In genomic region chr5:107917983-107918382, GRCh38 we compare ENCODE assay signal across 16 cellular contexts.
DNase-seq lines count a peak whose midpoint lies in the region; TF ChIP-seq lines count a peak whose summit lies in the region.
"Had no signal": no experiment of that assay in that cellular context is flagged by ENCODE, and none has a peak within 500 bp of the region (broad histone marks: within the 10 kb centered on the region; RNA-seq: fewer than 3 reads in every experiment).

No MANE protein-coding gene starts in this region.

- no peaks in the 10 kb centered on the region for H3K9me3 ChIP-seq in Karpas-422 (ENCODE audit: low read length)

- no peaks in the 10 kb centered on the region for H3K27me3 ChIP-seq in Karpas-422 (ENCODE audit: low read length)

- no peak overlapping the region for H2AFZ ChIP-seq in Karpas-422 (ENCODE audit: low read length)

- DNase-seq in Daoy (ENCODE audit: low read depth) (peak; percentile 8), NCI-H69 (lab: John Stamatoyannopoulos, UW) (peak; percentile 34), fibroblast of mammary gland (ENCODE audit: low read depth) (peak; percentile 8), head of caudate nucleus (no peak), Karpas-422 (no peak), NCI-H2029 treated with DMSO at 0.1 percent for 48 hours (lab: John Stamatoyannopoulos, UW) (no peak), NCI-H1694 treated with DMSO at 0.1 percent for 48 hours (lab: John Stamatoyannopoulos, UW) (no peak)
- DNase-seq: amniotic stem cell; central memory CD4-positive, alpha-beta T cell; effector CD4-positive, alpha-beta T cell; islet precursor cell; naive thymus-derived CD4-positive, alpha-beta T cell; NCI-H187 treated with DMSO at 0.1 percent for 48 hours; stimulated activated CD4-positive, alpha-beta T cell treated with anti-CD3 and anti-CD28 coated beads, Interleukin-4, amount 100 ng/mL, for 24 hours had no signal

- H3K4me3 ChIP-seq in fibroblast of mammary gland (ENCODE audit: control insufficient read depth, low read depth, low read length) = no peak overlapping the region
- H3K4me3 ChIP-seq in Karpas-422 (ENCODE audit: low read length) = no peak overlapping the region

- no peaks in the 10 kb centered on the region for H3K4me1 ChIP-seq in Karpas-422 (ENCODE audit: low read length)

- H3K9ac ChIP-seq in Karpas-422 (ENCODE audit: low read length) = no peak overlapping the region

- H3K27ac ChIP-seq in 22Rv1 = peak overlapping the region; percentile 21
- H3K27ac ChIP-seq in Karpas-422 (ENCODE audit: low read length) = no peak overlapping the region
- H3K27ac ChIP-seq: RWPE1 had no signal

- no peak overlapping the region for H3K4me2 ChIP-seq in Karpas-422 (ENCODE audit: low read depth, low read length, poor library complexity, severe bottlenecking)

- no peak for TF ChIP-seq CTCF in 22Rv1 (IDR thresholded peaks at IDR 0.05)
- TF ChIP-seq CTCF in fibroblast of mammary gland (conservative IDR thresholded peaks at IDR 0.05; ENCODE audit: control insufficient read depth, insufficient read depth, low read depth, low read length) = no peak

- no peaks in the 10 kb centered on the region for H3K36me3 ChIP-seq in Karpas-422 (ENCODE audit: insufficient read depth, low read length)

- no peaks in the 10 kb centered on the region for H4K20me1 ChIP-seq in Karpas-422 (ENCODE audit: insufficient read depth, low read depth, low read length)

- intact Hi-C loops in head of caudate nucleus (cut with DNase I) = no loop called here

- H3K79me2 ChIP-seq in Karpas-422 (ENCODE audit: low read length) = no peaks in the 10 kb centered on the region

- H3K9me2 ChIP-seq in Karpas-422 (replicated peaks; ENCODE audit: insufficient read depth, low read length) = no peaks in the 10 kb centered on the region

Comparison
In these comparisons a context has a peak if more than half of its experiments do, and no peak if none do; other contexts are left out.
1. DNase-seq: peak in Daoy (single experiment), NCI-H69 (single experiment) and fibroblast of mammary gland (single experiment); none in head of caudate nucleus (0 of 42), Karpas-422 (single experiment), NCI-H2029 treated with DMSO at 0.1 percent for 48 hours (single experiment) and NCI-H1694 treated with DMSO at 0.1 percent for 48 hours (single experiment).